In genomic region chr19:48588670-48589399, GRCh38 we compare ENCODE assay signal across 8 cellular contexts. TPM values are rescaled to one million over a fixed set of nuclear protein-coding genes. Genes with fewer than 3 reads are reported as not detected.
DNase-seq lines count a peak whose midpoint lies in the region; ATAC-seq and TF ChIP-seq lines count a peak whose summit lies in the region.

No MANE protein-coding gene starts in this region.

- TF ChIP-seq POLR2A in gastroesophageal sphincter (IDR thresholded peaks at IDR 0.05) = no peak

- DNase-seq in EH (ENCODE audit: low read depth) = peak; percentile 84
- peak; percentile 85 to 89 for DNase-seq in SJCRH30
- DNase-seq in activated gamma-delta T cell treated with anti-CD3 and anti-CD28 coated beads, Interleukin-2, amount 50 U/mL, for 16 hours (ENCODE audit: low read depth) = peak; percentile 80
- peak; percentile 66 for DNase-seq in stromal cell of bone marrow (ENCODE audit: low read depth)

- peaks cover 10% of the 10 kb centered on the region for H3K4me1 ChIP-seq in Loucy (ENCODE audit: insufficient read depth, low read length, poor library complexity, severe bottlenecking)
- no peaks in the 10 kb centered on the region; the same call in 1 of the 2 replicates for H3K4me1 ChIP-seq in SJCRH30
- H3K4me1 ChIP-seq in gastroesophageal sphincter = peaks cover 0 to 18% (median 4%) of the 10 kb centered on the region in 3 donors
- H3K4me1 ChIP-seq in neutrophil (ENCODE audit: control insufficient read depth in 1 of 2, insufficient read depth in 1 of 2, low read depth in 1 of 2, low read length in 1 of 2) = peaks cover 9 to 11% of the 10 kb centered on the region in 2 experiments

- no peaks in the 10 kb centered on the region for H3F3A ChIP-seq in Loucy (ENCODE audit: low read depth)

- no peaks in the 10 kb centered on the region for H3K9me2 ChIP-seq in Loucy (replicated peaks; ENCODE audit: low read depth, low read length)

- H3K9ac ChIP-seq in Loucy (ENCODE audit: low read depth, low read length, poor library complexity, severe bottlenecking) = peak overlapping the region; percentile 39

- ATAC-seq in gastroesophageal sphincter (peak; percentile 89), HG03039 (IDR thresholded peaks at IDR 0.05; ENCODE audit: unreplicated experiment) (no peak)

- peak overlapping the region; percentile 69 for H3K4me3 ChIP-seq in Loucy (ENCODE audit: low read length, poor library complexity, severe bottlenecking)
- peak overlapping the region; percentile 42 for H3K4me3 ChIP-seq in SJCRH30
- H3K4me3 ChIP-seq in gastroesophageal sphincter = peak overlapping the region; percentile 15 to 47
- peak overlapping the region; percentile 57 to 61 for H3K4me3 ChIP-seq in neutrophil (ENCODE audit: low read depth in 1 of 2, low read length in 1 of 2)

- peak overlapping the region; percentile 68 for H3K4me2 ChIP-seq in Loucy (ENCODE audit: low read depth, low read length, poor library complexity, severe bottlenecking)

- H3K27me3 ChIP-seq in Loucy (ENCODE audit: insufficient read depth, low read length, poor library complexity, severe bottlenecking) (no peaks in the 10 kb centered on the region), SJCRH30 (peaks cover 4% of the 10 kb centered on the region; the same call in 1 of the 2 replicates), gastroesophageal sphincter (no peaks in the 10 kb centered on the region), neutrophil (peaks cover 28% of the 10 kb centered on the region)

- H2AFZ ChIP-seq in Loucy (ENCODE audit: low read length) = peak overlapping the region; percentile 98

- no peak overlapping the region for H3K27ac ChIP-seq in SJCRH30
- peak overlapping the region in 2 of 4 donors; percentile 19 to 74 for H3K27ac ChIP-seq in gastroesophageal sphincter
- H3K27ac ChIP-seq in neutrophil = no peak overlapping the region

- 8 to 14% methylated on average over 14 to 25 of the region's 36 CpGs for WGBS in gastroesophageal sphincter (ENCODE audit: low coverage in 1 of 2), 2 donors

- H3K9me3 ChIP-seq in Loucy (ENCODE audit: insufficient read depth, low read depth, low read length) = no peaks in the 10 kb centered on the region
- no peaks in the 10 kb centered on the region for H3K9me3 ChIP-seq in SJCRH30 (replicated peaks)
- no peaks in the 10 kb centered on the region for H3K9me3 ChIP-seq in gastroesophageal sphincter
- no peaks in the 10 kb centered on the region for H3K9me3 ChIP-seq in neutrophil

- H4K20me1 ChIP-seq in Loucy (ENCODE audit: insufficient read depth, low read length, poor library complexity, severe bottlenecking) = no peaks in the 10 kb centered on the region

- H3K79me2 ChIP-seq in Loucy (ENCODE audit: insufficient read depth, low read length) = no peaks in the 10 kb centered on the region

- no peak for TF ChIP-seq EP300 in gastroesophageal sphincter (IDR thresholded peaks at IDR 0.05)

- peak; percentile 96 for TF ChIP-seq CTCF in Loucy (conservative IDR thresholded peaks at IDR 0.05; ENCODE audit: low read length)
- TF ChIP-seq CTCF in gastroesophageal sphincter (IDR thresholded peaks at IDR 0.05) = peak in 3 of 4 experiments; percentile 92 to 96 (median 94)
- TF ChIP-seq CTCF in neutrophil (IDR thresholded peaks at IDR 0.05) = peak; percentile 91

- H3K36me3 ChIP-seq in Loucy (ENCODE audit: insufficient read depth, low read length) = no peaks in the 10 kb centered on the region
- no peaks in the 10 kb centered on the region for H3K36me3 ChIP-seq in SJCRH30
- H3K36me3 ChIP-seq in gastroesophageal sphincter = no peaks in the 10 kb centered on the region
- H3K36me3 ChIP-seq in neutrophil = no peaks in the 10 kb centered on the region

RNA-seq across cellular contexts. Expression of gene SPACA4, which starts 17.7 kb away (rescaled TPM):
- not detected in 2 replicates for total RNA-seq in SJCRH30 (2014; rRNA removed; shearing (Covaris generic))
- total RNA-seq in gastroesophageal sphincter = not detected

RNA-seq across cellular contexts. Expression of gene FAM83E, which starts 26.0 kb away (rescaled TPM):
- 1.9 and 3.3 TPM in 2 replicates for total RNA-seq in SJCRH30 (2014; rRNA removed; shearing (Covaris generic))
- total RNA-seq in gastroesophageal sphincter = 1 to 10 TPM in 1 of 4 donors, not detected in 3; 1.5 TPM

RNA-seq across cellular contexts. Expression of gene RPL18, which starts 30.1 kb away (rescaled TPM):
- 1,609 and 2,008 TPM in 2 replicates for total RNA-seq in SJCRH30 (2014; rRNA removed; shearing (Covaris generic))
- total RNA-seq in gastroesophageal sphincter = 1,000 to 10,000 TPM; 1,261 to 2,300 (median 1,588) TPM

RNA-seq across cellular contexts. Expression of gene SPHK2, which starts 30.5 kb away (rescaled TPM):
- total RNA-seq in SJCRH30 (2014; rRNA removed; shearing (Covaris generic)) = 13.1 and 17.4 TPM in 2 replicates
- 10 to 100 TPM in 3 of 4 donors, 1 to 10 TPM in 1; 7.2 to 17.9 (median 13.7) TPM for total RNA-seq in gastroesophageal sphincter

RNA-seq across cellular contexts. Expression of gene SULT2B1, which starts 36.9 kb away (rescaled TPM):
- 0.26 TPM in 1 of 2 replicates, not detected in the other for total RNA-seq in SJCRH30 (2014; rRNA removed; shearing (Covaris generic))
- 1 to 10 TPM in 2 of 4 donors, under 1 TPM in 1, not detected in 1; 0.93 to 3.9 (median 1.0) TPM for total RNA-seq in gastroesophageal sphincter
